15 cellular contexts compared by ENCODE assay signal in genomic region chr3:66502981-66503380, GRCh38. TPM values are rescaled to one million over a fixed set of nuclear protein-coding genes. Genes with fewer than 3 reads are reported as not detected.
A peak's percentile ranks its signal among the peaks of the same experiment; 100 is the strongest.
DNase-seq lines count a peak whose midpoint lies in the region; ATAC-seq and TF ChIP-seq lines count a peak whose summit lies in the region.
"Had no signal": no experiment of that assay in that cellular context is flagged by ENCODE, and none has a peak within 500 bp of the region (broad histone marks: within the 10 kb centered on the region; RNA-seq: fewer than 3 reads in every experiment).

No MANE protein-coding gene starts in this region.

- TF ChIP-seq CTCF in GM23338 (conservative IDR thresholded peaks at IDR 0.05; ENCODE audit: low read depth in 2 of 2) (no peak), neural crest cell (conservative IDR thresholded peaks at IDR 0.05) (no peak), thyroid gland (IDR thresholded peaks at IDR 0.05) (no peak)

- peaks cover 23% of the 10 kb centered on the region for H3K79me2 ChIP-seq in GM23338 (replicated peaks; ENCODE audit: insufficient read depth)

- H3K4me3 ChIP-seq in BLaER1 (no peak overlapping the region), GM23338 (no peak overlapping the region), thyroid gland (replicated peaks in 1 of 3) (no peak overlapping the region)
- H3K4me3 ChIP-seq: BLaER1 treated with 17β-estradiol and CSF1 and Interleukin-3, amounts not matched to agents 10 nM and 100 nM had no signal

- no peak for DNase-seq in GM23338 (ENCODE audit: low spot score)
- no peak for DNase-seq in T-helper 2 cell treated with Interferon-gamma antibody and Interleukin-4, amounts not matched to agents 5 μg/mL and 100 μg/mL, for 36 hours (ENCODE audit: low spot score)
- no peak for DNase-seq in neural crest cell (ENCODE audit: low read depth, low spot score)
- DNase-seq in thyroid gland: no peak
- DNase-seq: NCI-H1105 treated with DMSO at 0.1 percent for 48 hours; NCI-H1694; NCI-H2081 treated with DMSO at 0.1 percent for 48 hours; NCI-H446 treated with DMSO at 0.1 percent for 48 hours; NK-92 treated with Interleukin-12 subunit alpha and Interleukin-12 subunit beta, amount 100 ng/mL, for 24 hours had no signal

- H3K36me3 ChIP-seq in BLaER1 (no peaks in the 10 kb centered on the region), GM23338 (ENCODE audit: insufficient read depth) (no peaks in the 10 kb centered on the region), thyroid gland (no peaks in the 10 kb centered on the region)
- H3K36me3 ChIP-seq: BLaER1 treated with 17β-estradiol and CSF1 and Interleukin-3, amounts not matched to agents 10 nM and 100 nM had no signal

- H3K27me3 ChIP-seq in BLaER1 (no peaks in the 10 kb centered on the region), GM23338 (ENCODE audit: insufficient read depth) (no peaks in the 10 kb centered on the region), thyroid gland (no peaks in the 10 kb centered on the region)
- H3K27me3 ChIP-seq: BLaER1 treated with 17β-estradiol and CSF1 and Interleukin-3, amounts not matched to agents 10 nM and 100 nM had no signal

- WGBS in thyroid gland, 2 donors: 83 to 85% methylated on average over 2 of the region's 2 CpGs

- H3K27ac ChIP-seq in BLaER1 (no peak overlapping the region), GM23338 (ENCODE audit: low read depth) (no peak overlapping the region), thyroid gland (no peak overlapping the region)
- H3K27ac ChIP-seq: BLaER1 treated with 17β-estradiol and CSF1 and Interleukin-3, amounts not matched to agents 10 nM and 100 nM had no signal

- H3F3A ChIP-seq in GM23338 (replicated peaks; ENCODE audit: low read depth): no peaks in the 10 kb centered on the region

- H4K20me1 ChIP-seq in BLaER1: peaks cover 26% of the 10 kb centered on the region
- H4K20me1 ChIP-seq in GM23338 (replicated peaks; ENCODE audit: insufficient read depth): no peaks in the 10 kb centered on the region

- peaks cover 7% of the 10 kb centered on the region for H3K27me3 Mint-ChIP-seq in GM23338 (ENCODE audit: insufficient read depth, low read depth, poor library complexity)
- peaks cover 31% of the 10 kb centered on the region for H3K27me3 Mint-ChIP-seq in T-helper 2 cell treated with Interferon-gamma antibody and Interleukin-4, amounts not matched to agents 5 μg/mL and 100 μg/mL, for 36 hours (ENCODE audit: low read depth)
- H3K27me3 Mint-ChIP-seq in neural crest cell (ENCODE audit: low read depth): peaks cover 2% of the 10 kb centered on the region

- H3K4me3 Mint-ChIP-seq in GM23338: no peak overlapping the region
- H3K4me3 Mint-ChIP-seq in T-helper 2 cell treated with Interferon-gamma antibody and Interleukin-4, amounts not matched to agents 5 μg/mL and 100 μg/mL, for 36 hours: peak overlapping the region; percentile 35
- H3K4me3 Mint-ChIP-seq in neural crest cell: peak overlapping the region; percentile 83

- H3K4me1 Mint-ChIP-seq in GM23338 (peaks cover 45% of the 10 kb centered on the region), neural crest cell (peaks cover 59% of the 10 kb centered on the region)
- H3K4me1 Mint-ChIP-seq in T-helper 2 cell treated with Interferon-gamma antibody and Interleukin-4, amounts not matched to agents 5 μg/mL and 100 μg/mL, for 36 hours (ENCODE audit: low read depth): peaks cover 42% of the 10 kb centered on the region

- TF ChIP-seq POLR2A in thyroid gland (IDR thresholded peaks at IDR 0.05): no peak

- intact Hi-C loops in thyroid gland (cut with DNase I): loop anchor here (5.0 kb wide), 1 partner anchor 91 kb away; no protein-coding TSS in a partner anchor

- H3K9me3 Mint-ChIP-seq in GM23338: 0 out of 3 replicates have a peak, but pooled peaks cover 2% of the 10 kb centered on the region
- H3K9me3 Mint-ChIP-seq in T-helper 2 cell treated with Interferon-gamma antibody and Interleukin-4, amounts not matched to agents 5 μg/mL and 100 μg/mL, for 36 hours: no peaks in the 10 kb centered on the region
- H3K9me3 Mint-ChIP-seq in neural crest cell: no peaks in the 10 kb centered on the region

- peak overlapping the region; percentile 27; the same call in 1 of the 2 replicates for H3K4me2 ChIP-seq in BLaER1
- H3K4me2 ChIP-seq in GM23338: peak overlapping the region; percentile 74

- H3K36me3 Mint-ChIP-seq in GM23338 (ENCODE audit: low read depth) (peaks cover 6% of the 10 kb centered on the region; the same call in 2 of the 3 replicates), neural crest cell (ENCODE audit: low read depth) (no peaks in the 10 kb centered on the region)
- no peaks in the 10 kb centered on the region for H3K36me3 Mint-ChIP-seq in T-helper 2 cell treated with Interferon-gamma antibody and Interleukin-4, amounts not matched to agents 5 μg/mL and 100 μg/mL, for 36 hours (ENCODE audit: low read depth)

- no peak overlapping the region for H3K9ac ChIP-seq in BLaER1
- H3K9ac ChIP-seq: BLaER1 treated with 17β-estradiol and CSF1 and Interleukin-3, amounts not matched to agents 10 nM and 100 nM had no signal

- H3K9me3 ChIP-seq in BLaER1: no peaks in the 10 kb centered on the region
- no peaks in the 10 kb centered on the region for H3K9me3 ChIP-seq in thyroid gland
- H3K9me3 ChIP-seq: BLaER1 treated with 17β-estradiol and CSF1 and Interleukin-3, amounts not matched to agents 10 nM and 100 nM had no signal

- H3K9me2 ChIP-seq in GM23338 (ENCODE audit: insufficient read depth): no peaks in the 10 kb centered on the region

- peaks cover 27% of the 10 kb centered on the region for H3K4me1 ChIP-seq in BLaER1
- H3K4me1 ChIP-seq in GM23338 (ENCODE audit: insufficient read depth): peaks cover 29% of the 10 kb centered on the region
- H3K4me1 ChIP-seq in thyroid gland: peaks cover 6 to 11% of the 10 kb centered on the region in 2 donors

- H3K27ac Mint-ChIP-seq in GM23338 (no peak overlapping the region), neural crest cell (ENCODE audit: unreplicated experiment) (no peak overlapping the region)
- no peak overlapping the region for H3K27ac Mint-ChIP-seq in T-helper 2 cell treated with Interferon-gamma antibody and Interleukin-4, amounts not matched to agents 5 μg/mL and 100 μg/mL, for 36 hours

- no peak overlapping the region for H2AFZ ChIP-seq in GM23338

- ATAC-seq in GM23338: no peak
- no peak for ATAC-seq in GM21381 (IDR thresholded peaks at IDR 0.05; ENCODE audit: unreplicated experiment)
- ATAC-seq in HG03442 (IDR thresholded peaks at IDR 0.05; ENCODE audit: unreplicated experiment): no peak
- ATAC-seq: HCT116, Right ventricle myocardium inferior had no signal

TF ChIP-seq in GM23338, 12 proteins besides CTCF, POLR2A, EP300 and RAD21:
- TF ChIP-seq JUNB (IDR thresholded peaks at IDR 0.05; ENCODE audit: unreplicated experiment): no peak
- TF ChIP-seq ZNF331 (CRISPR knock-in tag; IDR thresholded peaks at IDR 0.05; ENCODE audit: low read depth): no peak
- no peak for TF ChIP-seq NANOG (IDR thresholded peaks at IDR 0.05; ENCODE audit: borderline replicate concordance)
- TF ChIP-seq STAT1 (IDR thresholded peaks at IDR 0.05; ENCODE audit: unreplicated experiment): no peak

RNA-seq across cellular contexts. Expression of gene LRIG1, which starts 2.2 kb away (rescaled TPM):
- 116 and 134 TPM in 2 replicates for total RNA-seq in GM23338 (2014; rRNA removed; shearing (Covaris generic))
- polyA plus RNA-seq in GM23338 (2016; fragmentation: Nextera tagmentation; extraction: Ambion mirVana): 39.9 and 40.0 TPM in 2 replicates
- total RNA-seq in neural crest cell: 167 and 178 TPM in 2 replicates
- 10 to 100 TPM; 45.8 to 69.7 (median 61.7) TPM for total RNA-seq in thyroid gland
